1 cellular context compared by ENCODE assay signal in genomic region chr1:20282544-20282943, GRCh38.
TF ChIP-seq lines count a peak whose summit lies in the region.

No MANE protein-coding gene starts in this region.

TF ChIP-seq in H1, 55 proteins besides CTCF, POLR2A, EP300 and RAD21 (continued from another document):
- no peak for TF ChIP-seq RFX5 (IDR thresholded peaks at IDR 0.05; ENCODE audit: borderline replicate concordance, low read depth, low read length)
- no peak for TF ChIP-seq SAP30 (IDR thresholded peaks at IDR 0.05; ENCODE audit: insufficient read depth, insufficient replicate concordance, low read length)
- TF ChIP-seq HDAC6 (IDR thresholded peaks at IDR 0.05; ENCODE audit: low read depth, low read length), result no peak
- TF ChIP-seq NRF1 (IDR thresholded peaks at IDR 0.05; ENCODE audit: low read depth, low read length), result no peak
- no peak for TF ChIP-seq CEBPB (IDR thresholded peaks at IDR 0.05; ENCODE audit: low read depth, low read length)
- TF ChIP-seq MAX (IDR thresholded peaks at IDR 0.05), result no peak
